Comparison of ENCODE assay signal across 27 cellular contexts in the genomic region with DNA sequence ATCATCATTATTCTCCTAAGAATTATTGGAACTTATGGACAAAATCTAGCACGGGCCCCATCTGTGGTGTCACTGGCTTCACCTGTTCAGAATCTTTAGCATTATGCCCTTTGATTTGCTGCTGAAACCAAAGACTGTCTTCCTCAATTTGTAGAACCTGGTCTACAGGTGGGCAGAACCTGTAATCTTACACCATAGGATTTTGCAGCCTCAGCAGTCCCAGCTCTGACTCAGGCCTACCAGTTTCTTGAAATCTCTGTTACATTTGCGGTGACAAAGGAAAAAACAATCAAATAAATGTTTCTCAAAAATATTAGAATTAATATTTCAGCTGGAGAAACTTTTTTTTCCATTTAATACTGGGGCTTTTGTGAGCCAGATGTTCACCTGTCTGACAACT.
"Had no signal": no experiment of that assay in that cellular context is flagged by ENCODE, and none has a peak within 500 bp of the region (broad histone marks: within the 10 kb centered on the region; RNA-seq: fewer than 3 reads in every experiment).

No MANE protein-coding gene starts in this region.

- H3K27ac ChIP-seq: colonic mucosa, esophagus muscularis mucosa, lower lobe of right lung, neural progenitor cell, prostate gland, right atrium auricular region, sigmoid colon, skin epidermis, suprapubic skin, transverse colon, vagina had no signal

- H2AFZ ChIP-seq: neural progenitor cell had no signal

- H3K36me3 Mint-ChIP-seq: mesothelial cell of epicardium; neural progenitor cell; stimulated activated naive B cell treated with anti-CD40 and anti-IgM and Interleukin-4, amounts not matched to agents 10 μg/mL and 1 μg/mL and 100 μg/mL, for 72 hours had no signal

- H3K27me3 Mint-ChIP-seq: dendritic cell treated with granulocyte-macrophage colony-stimulating factor and Interleukin-4, amounts not matched to agents 40 ng/mL and 50 ng/mL, for 4 days; stimulated activated naive B cell treated with anti-CD40 and anti-IgM and Interleukin-4, amounts not matched to agents 10 μg/mL and 1 μg/mL and 100 μg/mL, for 72 hours had no signal

- H3K9me3 ChIP-seq: colonic mucosa, lower lobe of right lung, prostate gland, suprapubic skin, vagina had no signal

- FAIRE-seq: endothelial cell of umbilical vein, keratinocyte had no signal

- H3K4me3 Mint-ChIP-seq: dendritic cell treated with granulocyte-macrophage colony-stimulating factor and Interleukin-4, amounts not matched to agents 40 ng/mL and 50 ng/mL, for 4 days; mesothelial cell of epicardium; naive thymus-derived CD4-positive, alpha-beta T cell; nephron; neural progenitor cell; stimulated activated naive B cell treated with anti-CD40 and anti-IgM and Interleukin-4, amounts not matched to agents 10 μg/mL and 1 μg/mL and 100 μg/mL, for 72 hours; stimulated activated naive CD8-positive, alpha-beta T cell treated with anti-CD3 and anti-CD28 coated beads, Interleukin-15, Interleukin-2, amounts not matched to agents 100 ng/mL and 50 ng/mL, for 24 hours had no signal

- H3K27ac Mint-ChIP-seq: dendritic cell treated with granulocyte-macrophage colony-stimulating factor and Interleukin-4, amounts not matched to agents 40 ng/mL and 50 ng/mL, for 4 days; mesothelial cell of epicardium; naive thymus-derived CD4-positive, alpha-beta T cell; nephron; neural progenitor cell; stimulated activated naive B cell treated with anti-CD40 and anti-IgM and Interleukin-4, amounts not matched to agents 10 μg/mL and 1 μg/mL and 100 μg/mL, for 72 hours; stimulated activated naive CD8-positive, alpha-beta T cell treated with anti-CD3 and anti-CD28 coated beads, Interleukin-15, Interleukin-2, amounts not matched to agents 100 ng/mL and 50 ng/mL, for 24 hours had no signal

- H3K27me3 ChIP-seq: colonic mucosa, esophagus muscularis mucosa, neural progenitor cell, right atrium auricular region, sigmoid colon, suprapubic skin, transverse colon, vagina had no signal

- H3K4me1 ChIP-seq: colonic mucosa, lower lobe of right lung, prostate gland, right atrium auricular region, sigmoid colon, suprapubic skin, vagina had no signal

- H3K4me2 ChIP-seq: neural progenitor cell had no signal

- H3K4me3 ChIP-seq: colonic mucosa, esophagus muscularis mucosa, lower lobe of right lung, mucosa of descending colon, neural progenitor cell, prostate gland, right atrium auricular region, sigmoid colon, skin epidermis, suprapubic skin, transverse colon, vagina had no signal

- H3K4me1 Mint-ChIP-seq: naive thymus-derived CD4-positive, alpha-beta T cell; neural progenitor cell; stimulated activated naive B cell treated with anti-CD40 and anti-IgM and Interleukin-4, amounts not matched to agents 10 μg/mL and 1 μg/mL and 100 μg/mL, for 72 hours had no signal

- DNase-seq: colonic mucosa; effector CD8-positive, alpha-beta T cell; foreskin melanocyte; hypothalamus; left ventricle myocardium superior; lower lobe of right lung; mucosa of descending colon; naive thymus-derived CD4-positive, alpha-beta T cell; nucleus accumbens; sigmoid colon; stimulated activated CD4-positive, alpha-beta T cell treated with anti-CD3 and anti-CD28 coated beads, Interleukin-15, amount 100 ng/mL, for 24 hours; stimulated activated CD4-positive, alpha-beta T cell treated with anti-CD3 and anti-CD28 coated beads, Interleukin-2, amount 100 ng/mL, for 48 hours; stimulated activated naive B cell treated with anti-CD40 and anti-IgM and Interleukin-4, amounts not matched to agents 10 μg/mL and 1 μg/mL and 100 μg/mL, for 72 hours; transverse colon had no signal

- H3K9ac ChIP-seq: neural progenitor cell had no signal

- ATAC-seq: left ventricle myocardium superior; lower lobe of right lung; mucosa of descending colon; naive thymus-derived CD4-positive, alpha-beta T cell; stimulated activated naive B cell treated with anti-CD40 and anti-IgM and Interleukin-4, amounts not matched to agents 10 μg/mL and 1 μg/mL and 100 μg/mL, for 72 hours had no signal

- H3K36me3 ChIP-seq: colonic mucosa, esophagus muscularis mucosa, lower lobe of right lung, neural progenitor cell, prostate gland, right atrium auricular region, sigmoid colon, suprapubic skin, transverse colon, vagina had no signal
